26 cellular contexts compared by ENCODE assay signal in genomic region chr5:2260211-2260985, GRCh38.
"Had no signal": no experiment of that assay in that cellular context is flagged by ENCODE, and none has a peak within 500 bp of the region (broad histone marks: within the 10 kb centered on the region; RNA-seq: fewer than 3 reads in every experiment).

No MANE protein-coding gene starts in this region.

- H3K36me3 ChIP-seq: ascending aorta, Peyer's patch had no signal

- H3K27me3 ChIP-seq: ascending aorta, body of pancreas, Peyer's patch had no signal

- H3K4me3 ChIP-seq: ascending aorta, body of pancreas, K562, Peyer's patch had no signal

- ATAC-seq: activated CD4-positive, alpha-beta T cell treated with anti-CD3 and anti-CD28 coated beads for 36 hours; activated CD8-positive, alpha-beta T cell treated with anti-CD3 and anti-CD28 coated beads for 36 hours; activated naive CD4-positive, alpha-beta T cell treated with anti-CD3 and anti-CD28 coated beads, Interleukin-2, amount 50 U/mL, for 72 hours; activated naive CD8-positive, alpha-beta T cell treated with anti-CD3 and anti-CD28 coated beads, Interleukin-2, amount 50 U/mL, for 24 hours; activated T-cell treated with anti-CD3 and anti-CD28 coated beads, Interleukin-2, amount 50 U/mL, for 72 hours; body of pancreas; K562 had no signal

- DNase-seq: activated CD4-positive, alpha-beta T cell treated with anti-CD3 and anti-CD28 coated beads for 36 hours; activated CD4-positive, alpha-beta T cell treated with anti-CD3 and anti-CD28 coated beads, Interleukin-2, amount 50 U/mL, for 1 hour; activated CD4-positive, CD25-positive, alpha-beta regulatory T cell; activated CD8-positive, alpha-beta memory T cell treated with anti-CD3 and anti-CD28 coated beads, Interleukin-2, amount 50 U/mL, for 4 hours; activated CD8-positive, alpha-beta T cell treated with anti-CD3 and anti-CD28 coated beads for 36 hours; activated naive CD4-positive, alpha-beta T cell treated with Interleukin-2 at 50 U/mL for 16 hours; activated naive CD8-positive, alpha-beta T cell treated with anti-CD3 and anti-CD28 coated beads, Interleukin-2, amount 50 U/mL, for 24 hours; activated T-cell treated with anti-CD3 and anti-CD28 coated beads, Interleukin-2, amount 50 U/mL, for 72 hours; amniotic stem cell; body of pancreas; Karpas-422; NCI-H1105; NCI-H1436; NCI-H1694 treated with DMSO at 0.1 percent for 48 hours; NCI-H2081; NCI-H510A treated with DMSO at 0.1 percent for 48 hours; NCI-H69; NK-92 treated with Interleukin-12 subunit alpha and Interleukin-12 subunit beta, amount 100 ng/mL, for 24 hours; Peyer's patch; SIG-M5; T-helper 2 cell; T1000 had no signal

- H3K27ac ChIP-seq: ascending aorta, body of pancreas, Peyer's patch, RWPE1 had no signal

- H3K4me1 ChIP-seq: ascending aorta, body of pancreas, Peyer's patch had no signal

- H3K9me3 ChIP-seq: ascending aorta, body of pancreas, Peyer's patch had no signal
